ENCODE assay signal across 24 cellular contexts in the genomic region with DNA sequence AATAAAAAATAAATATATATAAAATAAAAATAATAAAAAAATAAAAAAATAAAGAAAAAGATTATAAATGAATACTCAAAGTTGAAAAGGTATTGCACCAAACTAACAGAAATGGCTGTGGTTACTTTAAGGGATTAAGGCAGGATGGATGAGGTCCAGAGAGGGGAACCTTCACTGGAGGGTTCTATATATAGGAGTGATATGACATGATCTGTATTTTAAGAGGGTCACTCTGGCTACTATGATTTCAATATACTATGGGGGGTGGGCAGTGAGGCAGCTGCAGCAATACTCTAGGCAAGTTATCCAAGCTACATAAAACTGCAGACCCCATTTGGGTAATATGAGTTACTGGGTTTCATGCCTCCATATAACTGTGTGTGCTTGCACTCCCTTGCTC. TPM values are rescaled to one million over a fixed set of nuclear protein-coding genes. Genes with fewer than 3 reads are reported as not detected.
"Had no signal": no experiment of that assay in that cellular context is flagged by ENCODE, and none has a peak within 500 bp of the region (broad histone marks: within the 10 kb centered on the region; RNA-seq: fewer than 3 reads in every experiment).

No MANE protein-coding gene starts in this region.

- H3K4me3 ChIP-seq: dorsolateral prefrontal cortex, hepatocyte, left lung, lower lobe of right lung, neural progenitor cell, prostate gland, right lobe of liver, smooth muscle cell, stomach, thyroid gland, vagina had no signal

- H2AFZ ChIP-seq: hepatocyte, neural progenitor cell had no signal

- H3K4me2 ChIP-seq: hepatocyte, neural progenitor cell, smooth muscle cell had no signal

- H3K27ac ChIP-seq: dorsolateral prefrontal cortex, hepatocyte, left lung, lower lobe of right lung, neural progenitor cell, prostate gland, right lobe of liver, stomach, thyroid gland, vagina had no signal

- ATAC-seq: left lung, lower lobe of right lung, right lobe of liver had no signal

- H3K27me3 Mint-ChIP-seq: naive B cell had no signal

- FAIRE-seq: colon, frontal cortex, kidney had no signal

- H3K9me3 Mint-ChIP-seq: naive B cell, nephron, neural progenitor cell had no signal

- H3K27ac Mint-ChIP-seq: naive B cell, nephron, neural progenitor cell had no signal

- H3K79me2 ChIP-seq: hepatocyte had no signal

- H3K4me1 Mint-ChIP-seq: naive B cell, nephron, neural progenitor cell had no signal

- H3K4me1 ChIP-seq: lower lobe of right lung, prostate gland, stomach, thyroid gland had no signal

- DNase-seq: dorsolateral prefrontal cortex; effector CD4-positive, alpha-beta T cell; kidney; left lung; lower lobe of right lung; naive B cell; right lobe of liver; stimulated activated CD4-positive, alpha-beta T cell treated with anti-CD3 and anti-CD28 coated beads, Interleukin-12 subunit alpha, Interleukin-12 subunit beta, amount 100 ng/mL, for 4 hours; stimulated activated CD4-positive, alpha-beta T cell treated with anti-CD3 and anti-CD28 coated beads, Interleukin-1b, Interleukin-23, amount 100 ng/mL, for 48 hours; stimulated activated CD4-positive, alpha-beta T cell treated with anti-CD3 and anti-CD28 coated beads, Interleukin-4, amount 100 ng/mL, for 1 hour; stimulated activated CD8-positive, alpha-beta memory T cell treated with anti-CD3 and anti-CD28 coated beads, Interleukin-4, amount 100 ng/mL, for 48 hours; stimulated activated naive CD4-positive, alpha-beta T cell treated with Interleukin-2 at 50 U/mL for 16 hours; stomach; thyroid gland; trophoblast cell had no signal

- H3K4me3 Mint-ChIP-seq: naive B cell, nephron, neural progenitor cell had no signal

- H3K9ac ChIP-seq: neural progenitor cell had no signal

- H3K36me3 ChIP-seq: prostate gland had no signal

- H3K27me3 ChIP-seq: dorsolateral prefrontal cortex, hepatocyte, left lung, neural progenitor cell, right lobe of liver, stomach, thyroid gland, vagina had no signal

- H3K9me3 ChIP-seq: left lung, lower lobe of right lung, prostate gland, right lobe of liver, stomach, thyroid gland, vagina had no signal

RNA-seq across cellular contexts. Expression of gene ACKR4, which starts 38.0 kb away (rescaled TPM):
- total RNA-seq: cerebellum, frontal cortex, smooth muscle cell, vagina had no signal
- polyA plus RNA-seq: smooth muscle cell had no signal
